ENCODE assay signal across 10 cellular contexts in genomic region chr4:183823394-183823793, GRCh38.
DNase-seq lines count a peak whose midpoint lies in the region; ATAC-seq, FAIRE-seq and TF ChIP-seq lines count a peak whose summit lies in the region.
"Had no signal": no experiment of that assay in that cellular context is flagged by ENCODE, and none has a peak within 500 bp of the region (broad histone marks: within the 10 kb centered on the region; RNA-seq: fewer than 3 reads in every experiment).

No MANE protein-coding gene starts in this region.

- peaks cover 2% of the 10 kb centered on the region for H3K4me1 ChIP-seq in foreskin keratinocyte
- no peaks in the 10 kb centered on the region for H3K4me1 ChIP-seq in osteoblast (ENCODE audit: insufficient read depth, low read length)
- no peaks in the 10 kb centered on the region for H3K4me1 ChIP-seq in prostate gland (replicated peaks)

- peak; percentile 65 for DNase-seq in EL
- peak; percentile 84 for DNase-seq in RCC 7860 (ENCODE audit: low spot score)
- peak; percentile 59 to 77 for DNase-seq in foreskin keratinocyte
- DNase-seq in osteoblast (ENCODE audit: insufficient read length, low spot score, missing footprints), result peak; percentile 88
- no peak for DNase-seq in prostate gland (ENCODE audit: low spot score)
- no peak for DNase-seq in stimulated activated CD4-positive, alpha-beta T cell treated with anti-CD3 and anti-CD28 coated beads, Interleukin-4, amount 100 ng/mL, for 24 hours
- DNase-seq in SKM-1 (lab: John Stamatoyannopoulos, UW; ENCODE audit: unreplicated experiment), result no peak
- no peak for DNase-seq in RPMI8226
- DNase-seq: activated naive CD8-positive, alpha-beta T cell treated with anti-CD3 and anti-CD28 coated beads, Interleukin-2, amount 50 U/mL, for 24 hours; NCI-H2227 treated with DMSO at 0.1 percent for 48 hours had no signal

- H3K9me3 ChIP-seq in osteoblast (ENCODE audit: low read depth, low read length) (no peaks in the 10 kb centered on the region), prostate gland (no peaks in the 10 kb centered on the region)

- no peak for TF ChIP-seq POLR2A in prostate gland (IDR thresholded peaks at IDR 0.05)

- TF ChIP-seq CTCF in foreskin keratinocyte (conservative IDR thresholded peaks at IDR 0.05) (no peak), osteoblast (IDR thresholded peaks at IDR 0.05; ENCODE audit: extremely low read depth, low read depth, low read length) (no peak), prostate gland (IDR thresholded peaks at IDR 0.05) (no peak)

- FAIRE-seq in RCC 7860 (lab: Jason Lieb, UNC), result peak; percentile 89

- H3K36me3 ChIP-seq in osteoblast (ENCODE audit: insufficient read depth, low read length) (no peaks in the 10 kb centered on the region), prostate gland (no peaks in the 10 kb centered on the region)

- intact Hi-C loops in prostate gland (cut with DNase I), result no loop called here

- H4K20me1 ChIP-seq in osteoblast (ENCODE audit: insufficient read depth, low read length), result no peaks in the 10 kb centered on the region

- WGBS in prostate gland, result 28% methylated on average over 6 of the region's 6 CpGs

- H3K4me3 ChIP-seq in osteoblast (ENCODE audit: insufficient read depth, low read length) (no peak overlapping the region), prostate gland (no peak overlapping the region)

- no peak overlapping the region for H2AFZ ChIP-seq in osteoblast (ENCODE audit: low read length)

- no peak overlapping the region for H3K4me2 ChIP-seq in osteoblast (ENCODE audit: insufficient read depth, low read length)

- no peaks in the 10 kb centered on the region for H3K79me2 ChIP-seq in osteoblast (ENCODE audit: insufficient read depth, low read length)

- H3K27ac ChIP-seq in foreskin keratinocyte, result no peak overlapping the region
- no peak overlapping the region for H3K27ac ChIP-seq in osteoblast (ENCODE audit: low read depth, low read length)
- no peak overlapping the region for H3K27ac ChIP-seq in prostate gland

- H3K27me3 ChIP-seq in foreskin keratinocyte (no peaks in the 10 kb centered on the region), osteoblast (ENCODE audit: insufficient read depth, low read length) (no peaks in the 10 kb centered on the region), prostate gland (replicated peaks; ENCODE audit: insufficient read depth) (no peaks in the 10 kb centered on the region)

- peak; percentile 91 for ATAC-seq in foreskin keratinocyte
- ATAC-seq: activated naive CD8-positive, alpha-beta T cell treated with anti-CD3 and anti-CD28 coated beads, Interleukin-2, amount 50 U/mL, for 24 hours had no signal

Comparison
In these comparisons a context has a peak if more than half of its experiments do, and no peak if none do; other contexts are left out.
1. DNase-seq: peak in EL (single experiment), RCC 7860 (single experiment), foreskin keratinocyte (2 of 2) and osteoblast (single experiment); none in prostate gland (single experiment), stimulated activated CD4-positive, alpha-beta T cell treated with anti-CD3 and anti-CD28 coated beads, Interleukin-4, amount 100 ng/mL, for 24 hours (single experiment), SKM-1 (single experiment) and RPMI8226 (single experiment).